In genomic region chr22:39825661-39826102, GRCh38 we compare ENCODE assay signal across 14 cellular contexts.
DNase-seq lines count a peak whose midpoint lies in the region; ATAC-seq lines count a peak whose summit lies in the region.
"Had no signal": no experiment of that assay in that cellular context is flagged by ENCODE, and none has a peak within 500 bp of the region (broad histone marks: within the 10 kb centered on the region; RNA-seq: fewer than 3 reads in every experiment).

No MANE protein-coding gene starts in this region.

- peaks cover 3% of the 10 kb centered on the region for H3K36me3 Mint-ChIP-seq in stimulated activated memory B cell treated with anti-CD40 and anti-IgM and Interleukin-4, amounts not matched to agents 10 μg/mL and 1 μg/mL and 100 μg/mL, for 72 hours
- H3K36me3 Mint-ChIP-seq: brain had no signal

- H3K4me1 Mint-ChIP-seq in stimulated activated memory B cell treated with anti-CD40 and anti-IgM and Interleukin-4, amounts not matched to agents 10 μg/mL and 1 μg/mL and 100 μg/mL, for 72 hours, result peaks cover 19% of the 10 kb centered on the region

- H3K27ac Mint-ChIP-seq in stimulated activated memory B cell treated with anti-CD40 and anti-IgM and Interleukin-4, amounts not matched to agents 10 μg/mL and 1 μg/mL and 100 μg/mL, for 72 hours, result peak overlapping the region; percentile 81
- H3K27ac Mint-ChIP-seq: brain; stimulated activated naive CD8-positive, alpha-beta T cell treated with anti-CD3 and anti-CD28 coated beads, Interleukin-15, Interleukin-2, amounts not matched to agents 100 ng/mL and 50 ng/mL, for 24 hours had no signal

- no peaks in the 10 kb centered on the region for H3K9me3 Mint-ChIP-seq in stimulated activated memory B cell treated with anti-CD40 and anti-IgM and Interleukin-4, amounts not matched to agents 10 μg/mL and 1 μg/mL and 100 μg/mL, for 72 hours
- H3K9me3 Mint-ChIP-seq: stimulated activated naive CD8-positive, alpha-beta T cell treated with anti-CD3 and anti-CD28 coated beads, Interleukin-15, Interleukin-2, amounts not matched to agents 100 ng/mL and 50 ng/mL, for 24 hours had no signal

- no peak for DNase-seq in activated CD4-positive, CD25-positive, alpha-beta regulatory T cell (lab: John Stamatoyannopoulos, UW)
- DNase-seq in CD1c-positive myeloid dendritic cell (ENCODE audit: extremely low spot score) (no peak), SW480 (ENCODE audit: low spot score) (no peak)
- no peak for DNase-seq in effector CD4-positive, alpha-beta T cell
- DNase-seq: activated T-cell treated with anti-CD3 and anti-CD28 coated beads, Interleukin-2, amount 50 U/mL, for 1 hour; DMS 273 treated with DMSO at 0.1 percent for 48 hours; mammary epithelial cell; NCI-H2171 treated with DMSO at 0.1 percent for 48 hours had no signal

- ATAC-seq in activated CD4-positive, CD25-positive, alpha-beta regulatory T cell treated with anti-CD3 and anti-CD28 coated beads, Interleukin-2, amount 50 U/mL, for 24 hours, result peak; percentile 35 to 70
- ATAC-seq in HG02610 (IDR thresholded peaks at IDR 0.05; ENCODE audit: unreplicated experiment), result peak; percentile 86
- peak; percentile 65 for ATAC-seq in HG03457 (IDR thresholded peaks at IDR 0.05; ENCODE audit: unreplicated experiment)
- peak; percentile 97 for ATAC-seq in stimulated activated memory B cell treated with anti-CD40 and anti-IgM and Interleukin-4, amounts not matched to agents 10 μg/mL and 1 μg/mL and 100 μg/mL, for 72 hours

- peak overlapping the region; percentile 63 for H3K4me3 Mint-ChIP-seq in stimulated activated memory B cell treated with anti-CD40 and anti-IgM and Interleukin-4, amounts not matched to agents 10 μg/mL and 1 μg/mL and 100 μg/mL, for 72 hours
- H3K4me3 Mint-ChIP-seq: brain; stimulated activated naive CD8-positive, alpha-beta T cell treated with anti-CD3 and anti-CD28 coated beads, Interleukin-15, Interleukin-2, amounts not matched to agents 100 ng/mL and 50 ng/mL, for 24 hours had no signal

- no peaks in the 10 kb centered on the region for H3K27me3 Mint-ChIP-seq in stimulated activated memory B cell treated with anti-CD40 and anti-IgM and Interleukin-4, amounts not matched to agents 10 μg/mL and 1 μg/mL and 100 μg/mL, for 72 hours
- H3K27me3 Mint-ChIP-seq: stimulated activated naive CD8-positive, alpha-beta T cell treated with anti-CD3 and anti-CD28 coated beads, Interleukin-15, Interleukin-2, amounts not matched to agents 100 ng/mL and 50 ng/mL, for 24 hours had no signal
